Comparison of ENCODE assay signal across 12 cellular contexts in the genomic region with DNA sequence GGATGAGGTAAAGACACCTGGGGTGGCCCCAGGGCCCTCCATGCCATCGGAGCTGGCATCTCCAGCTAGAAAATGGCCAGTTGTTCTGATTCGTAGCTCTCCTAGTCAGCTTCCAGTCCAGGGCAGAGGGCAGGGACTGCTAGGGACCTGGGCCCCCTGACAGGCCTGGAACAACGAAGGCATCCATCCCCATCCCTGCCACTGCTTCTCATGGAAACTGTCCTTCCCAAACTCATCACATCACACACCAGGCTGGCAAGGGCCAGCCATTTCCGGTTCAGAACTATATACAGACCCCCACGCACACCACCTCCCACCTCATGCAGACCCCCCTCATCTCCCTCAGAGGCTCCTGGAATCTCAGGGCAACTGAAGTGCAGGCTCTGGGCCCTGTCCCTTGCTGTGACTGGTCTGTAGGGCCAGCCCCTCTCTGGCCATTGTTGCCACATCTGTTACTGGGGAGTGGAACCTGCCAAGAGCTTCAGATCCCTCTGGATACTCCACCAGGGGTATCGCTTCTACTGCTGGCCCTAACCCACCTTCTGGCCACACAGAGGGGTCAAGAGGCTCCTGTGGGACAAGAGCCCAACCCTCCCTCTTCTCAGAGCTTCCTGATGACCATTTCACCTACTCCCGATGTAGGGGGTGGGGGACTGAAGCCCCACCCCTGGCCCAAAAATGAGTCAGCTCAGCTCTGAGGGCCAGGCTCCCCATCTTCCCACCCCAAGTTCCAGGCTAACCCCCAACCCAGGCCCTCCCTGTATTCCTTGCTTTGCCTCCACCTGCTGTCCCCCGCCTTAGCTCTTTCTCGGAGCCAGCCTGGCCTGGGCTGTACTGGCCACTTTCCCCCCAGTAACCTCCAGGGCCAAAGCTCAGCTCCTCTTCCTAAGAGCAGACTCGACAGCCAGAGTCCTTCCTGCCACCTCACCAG. TPM values are rescaled to one million over a fixed set of nuclear protein-coding genes. Genes with fewer than 3 reads are reported as not detected.
DNase-seq lines count a peak whose midpoint lies in the region; ATAC-seq and TF ChIP-seq lines count a peak whose summit lies in the region.
"Had no signal": no experiment of that assay in that cellular context is flagged by ENCODE, and none has a peak within 500 bp of the region (broad histone marks: within the 10 kb centered on the region; RNA-seq: fewer than 3 reads in every experiment).

No MANE protein-coding gene starts in this region.

- H3K4ac ChIP-seq in mesendoderm (ENCODE audit: low read depth, low read length), result no peak overlapping the region

- CTCF ChIA-PET in WTC11 (lab: Charles Lee), result interaction anchor here (0.7 to 5.6 kb wide), 5 partner anchors 12 to 49 kb away, joined by 3 to 31 read pairs (median 8); a partner anchor contains a TSS

- H3K27me3 ChIP-seq in mesendoderm (ENCODE audit: insufficient read depth, low read length, poor library complexity) (peaks cover 3% of the 10 kb centered on the region), upper lobe of right lung (peaks cover 19% of the 10 kb centered on the region)

- H3K18ac ChIP-seq in mesendoderm (ENCODE audit: low read length), result no peak overlapping the region

- H3K9ac ChIP-seq in mesendoderm (ENCODE audit: low read length), result no peak overlapping the region

- no peaks in the 10 kb centered on the region for H3K79me1 ChIP-seq in mesendoderm (ENCODE audit: low read length)

- TF ChIP-seq CTCF in GM12865 (IDR thresholded peaks at IDR 0.05; ENCODE audit: insufficient read depth, low read depth, low read length, missing control alignments) (no peak), WTC11 (IDR thresholded peaks at IDR 0.05) (no peak), upper lobe of right lung (IDR thresholded peaks at IDR 0.05) (no peak)

- ATAC-seq in WTC11 (no peak), upper lobe of right lung (no peak)

- H3K4me1 ChIP-seq in mesendoderm (ENCODE audit: control insufficient read depth, low read depth, low read length), result peaks cover 4% of the 10 kb centered on the region
- peaks cover 29% of the 10 kb centered on the region for H3K4me1 ChIP-seq in upper lobe of right lung

- H2BK120ac ChIP-seq in mesendoderm (ENCODE audit: low read depth, low read length), result no peak overlapping the region

- H3K4me3 Mint-ChIP-seq in WTC11, result peak overlapping the region; percentile 68; the same call in 1 of the 2 replicates

- no peak overlapping the region for H4K5ac ChIP-seq in mesendoderm (ENCODE audit: low read length)

- intact Hi-C loops in upper lobe of right lung (cut with DNase I), result no loop called here

- no peak overlapping the region for H3K27ac Mint-ChIP-seq in WTC11

- H3K9me3 ChIP-seq in upper lobe of right lung, result no peaks in the 10 kb centered on the region
- H3K9me3 ChIP-seq: suprapubic skin had no signal

- H3K4me3 ChIP-seq in GM12865 (ENCODE audit: low read depth, low read length) (peak overlapping the region; percentile 88), mesendoderm (ENCODE audit: low read length) (no peak overlapping the region), upper lobe of right lung (no peak overlapping the region)

- H2BK15ac ChIP-seq in mesendoderm (replicated peaks; ENCODE audit: low read depth), result no peak overlapping the region

- peak; percentile 30 for DNase-seq in A172 (ENCODE audit: low spot score)
- DNase-seq in GM12865 (ENCODE audit: low read depth), result peak; percentile 43
- no peak for DNase-seq in WTC11 (ENCODE audit: low spot score)
- DNase-seq in mesendoderm, result no peak
- DNase-seq in upper lobe of right lung, result no peak
- no peak for DNase-seq in islet precursor cell
- DNase-seq in stimulated activated CD4-positive, alpha-beta T cell treated with anti-CD3 and anti-CD28 coated beads, Interleukin-2, amount 100 ng/mL, for 48 hours, result no peak
- DNase-seq in COR-L47 (lab: John Stamatoyannopoulos, UW), result no peak
- DNase-seq: DMS 273 treated with DMSO at 0.1 percent for 48 hours; SHP77 treated with DMSO at 0.1 percent for 48 hours; stimulated activated CD4-positive, alpha-beta T cell treated with anti-CD3 and anti-CD28 coated beads, Interleukin-12 subunit alpha, Interleukin-12 subunit beta, amount 100 ng/mL, for 4 hours had no signal

- peaks cover 34% of the 10 kb centered on the region for H3K4me1 Mint-ChIP-seq in WTC11

- H3K27ac ChIP-seq in mesendoderm (ENCODE audit: low read depth, low read length) (no peak overlapping the region), upper lobe of right lung (no peak overlapping the region)
- H3K27ac ChIP-seq: suprapubic skin had no signal

- H3K4me2 ChIP-seq in mesendoderm (ENCODE audit: low read length), result no peak overlapping the region

- no peaks in the 10 kb centered on the region for H3K9me3 Mint-ChIP-seq in WTC11

- no peak overlapping the region for H2AK5ac ChIP-seq in mesendoderm (ENCODE audit: low read length)

- H3K23ac ChIP-seq in mesendoderm (ENCODE audit: low read length), result no peak overlapping the region

- H3K36me3 Mint-ChIP-seq in WTC11, result no peaks in the 10 kb centered on the region

- no peak overlapping the region for H2BK5ac ChIP-seq in mesendoderm (ENCODE audit: low read length)

- POLR2A ChIA-PET in WTC11 (lab: Charles Lee), result interaction anchor here (1.0 kb wide), 1 partner anchor 49 kb away, joined by 4 read pairs; no protein-coding TSS in a partner anchor

- peaks cover 41% of the 10 kb centered on the region for H3K27me3 Mint-ChIP-seq in WTC11 (ENCODE audit: low read depth)

- H3K36me3 ChIP-seq in mesendoderm (ENCODE audit: control insufficient read depth, insufficient read depth, low read length) (no peaks in the 10 kb centered on the region), upper lobe of right lung (no peaks in the 10 kb centered on the region)
- H3K36me3 ChIP-seq: suprapubic skin had no signal

- H3K56ac ChIP-seq in mesendoderm (ENCODE audit: low read length), result peak overlapping the region; percentile 19

- no CpG with 5 or more reads among the region's 10 CpGs for WGBS in mesendoderm (ENCODE audit: extremely low coverage, insufficient coverage, low lambda C conversion rate)

- H4K8ac ChIP-seq in mesendoderm (ENCODE audit: low read depth, low read length), result no peak overlapping the region

- H3K79me2 ChIP-seq in mesendoderm (ENCODE audit: control insufficient read depth, insufficient read depth, low read length), result no peaks in the 10 kb centered on the region

TF ChIP-seq in WTC11, 78 proteins besides CTCF, POLR2A, EP300 and RAD21 (continues in another document):
- TF ChIP-seq NFATC4 (CRISPR knock-in tag; IDR thresholded peaks at IDR 0.05) (no peak), ZNF232 (CRISPR knock-in tag; IDR thresholded peaks at IDR 0.05) (no peak), PRRX2 (CRISPR knock-in tag; IDR thresholded peaks at IDR 0.05) (no peak), ATF1 (CRISPR knock-in tag; IDR thresholded peaks at IDR 0.05) (no peak)
- TF ChIP-seq, protein P1, sequence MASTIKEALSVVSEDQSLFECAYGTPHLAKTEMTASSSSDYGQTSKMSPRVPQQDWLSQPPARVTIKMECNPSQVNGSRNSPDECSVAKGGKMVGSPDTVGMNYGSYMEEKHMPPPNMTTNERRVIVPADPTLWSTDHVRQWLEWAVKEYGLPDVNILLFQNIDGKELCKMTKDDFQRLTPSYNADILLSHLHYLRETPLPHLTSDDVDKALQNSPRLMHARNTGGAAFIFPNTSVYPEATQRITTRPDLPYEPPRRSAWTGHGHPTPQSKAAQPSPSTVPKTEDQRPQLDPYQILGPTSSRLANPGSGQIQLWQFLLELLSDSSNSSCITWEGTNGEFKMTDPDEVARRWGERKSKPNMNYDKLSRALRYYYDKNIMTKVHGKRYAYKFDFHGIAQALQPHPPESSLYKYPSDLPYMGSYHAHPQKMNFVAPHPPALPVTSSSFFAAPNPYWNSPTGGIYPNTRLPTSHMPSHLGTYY (CRISPR knock-in tag; IDR thresholded peaks at IDR 0.05), result no peak
- TF ChIP-seq, protein P2, sequence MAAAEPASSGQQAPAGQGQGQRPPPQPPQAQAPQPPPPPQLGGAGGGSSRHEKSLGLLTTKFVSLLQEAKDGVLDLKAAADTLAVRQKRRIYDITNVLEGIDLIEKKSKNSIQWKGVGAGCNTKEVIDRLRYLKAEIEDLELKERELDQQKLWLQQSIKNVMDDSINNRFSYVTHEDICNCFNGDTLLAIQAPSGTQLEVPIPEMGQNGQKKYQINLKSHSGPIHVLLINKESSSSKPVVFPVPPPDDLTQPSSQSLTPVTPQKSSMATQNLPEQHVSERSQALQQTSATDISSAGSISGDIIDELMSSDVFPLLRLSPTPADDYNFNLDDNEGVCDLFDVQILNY (CRISPR knock-in tag; IDR thresholded peaks at IDR 0.05), result no peak

RNA-seq across cellular contexts. Expression of a gene that starts 1.2 kb away (rescaled TPM):
- total RNA-seq in A172 (2014; rRNA removed; shearing (Covaris generic)), result not detected in 2 replicates
- 0.85 to 1.8 TPM (median 1.1 TPM) in 3 replicates for total RNA-seq in WTC11 (2021)
- 0.07 TPM for polyA plus RNA-seq in mesendoderm (2013, experiment 1 of 2)
- 0.17 TPM for polyA plus RNA-seq in mesendoderm (2013, experiment 2 of 2)
- 5.2 TPM for total RNA-seq in upper lobe of right lung
- total RNA-seq: suprapubic skin had no signal

RNA-seq across cellular contexts. Expression of a gene that starts 4.0 kb away (rescaled TPM):
- 0.17 and 0.53 TPM in 2 replicates for total RNA-seq in A172 (2014; rRNA removed; shearing (Covaris generic))
- total RNA-seq in WTC11 (2021) (2.5 to 3.3 TPM (median 3.2 TPM) in 3 replicates), upper lobe of right lung (1.9 TPM)
- 1.1 TPM for polyA plus RNA-seq in mesendoderm (2013, experiment 1 of 2)
- polyA plus RNA-seq in mesendoderm (2013, experiment 2 of 2), result 1.1 TPM

RNA-seq across cellular contexts. Expression of a gene that starts 7.8 kb away (rescaled TPM):
- total RNA-seq in A172 (2014; rRNA removed; shearing (Covaris generic)), result not detected in 2 replicates
- total RNA-seq in WTC11 (2021) (not detected in 3 replicates), upper lobe of right lung (not detected)
- not detected for polyA plus RNA-seq in mesendoderm (2013, experiment 1 of 2)
- not detected for polyA plus RNA-seq in mesendoderm (2013, experiment 2 of 2)

RNA-seq across cellular contexts. Expression of a gene that starts 13.0 kb away (rescaled TPM):
- 9.9 and 18.7 TPM in 2 replicates for total RNA-seq in A172 (2014; rRNA removed; shearing (Covaris generic))
- total RNA-seq in WTC11 (2021) (12.9 to 13.9 TPM (median 13.2 TPM) in 3 replicates), upper lobe of right lung (4.5 TPM)
- 10.0 TPM for polyA plus RNA-seq in mesendoderm (2013, experiment 1 of 2)
- polyA plus RNA-seq in mesendoderm (2013, experiment 2 of 2), result 10.5 TPM

RNA-seq across cellular contexts. Expression of a gene that starts 48.4 kb away (rescaled TPM):
- total RNA-seq in A172 (2014; rRNA removed; shearing (Covaris generic)), result 6.4 and 8.2 TPM in 2 replicates
- 23.7 to 29.1 TPM (median 28.9 TPM) in 3 replicates for total RNA-seq in WTC11 (2021)
- 19.2 TPM for polyA plus RNA-seq in mesendoderm (2013, experiment 1 of 2)
- polyA plus RNA-seq in mesendoderm (2013, experiment 2 of 2), result 16.9 TPM
- 11.9 TPM for total RNA-seq in upper lobe of right lung

Comparison
In these comparisons a context has a peak if more than half of its experiments do, and no peak if none do; other contexts are left out.
1. DNase-seq: peak in A172 (single experiment) and GM12865 (single experiment); none in WTC11 (single experiment), mesendoderm (single experiment), upper lobe of right lung (single experiment), islet precursor cell (single experiment), stimulated activated CD4-positive, alpha-beta T cell treated with anti-CD3 and anti-CD28 coated beads, Interleukin-2, amount 100 ng/mL, for 48 hours (0 of 2) and COR-L47 (single experiment).